In genomic region chr12:39287817-39288216, GRCh38 we compare ENCODE assay signal across 2 cellular contexts.
TF ChIP-seq lines count a peak whose summit lies in the region.

No MANE protein-coding gene starts in this region.

TF ChIP-seq in IMR-90, 13 proteins besides CTCF, POLR2A, EP300 and RAD21:
- TF ChIP-seq CEBPB (IDR thresholded peaks at IDR 0.05; ENCODE audit: low read depth, low read length) (peak; percentile 82), MAZ (IDR thresholded peaks at IDR 0.05; ENCODE audit: borderline replicate concordance, low read depth, low read length) (no peak)

TF ChIP-seq in WTC11, 78 proteins besides CTCF, POLR2A, EP300 and RAD21:
- TF ChIP-seq ZNF281 (CRISPR knock-in tag; IDR thresholded peaks at IDR 0.05) (no peak), FOXP4 (CRISPR knock-in tag; IDR thresholded peaks at IDR 0.05) (no peak), ARID4B (CRISPR knock-in tag; IDR thresholded peaks at IDR 0.05; ENCODE audit: borderline replicate concordance) (no peak), ELF4 (CRISPR knock-in tag; IDR thresholded peaks at IDR 0.05; ENCODE audit: low read depth) (no peak), TP53 (CRISPR knock-in tag; IDR thresholded peaks at IDR 0.05) (no peak), HMGXB4 (CRISPR knock-in tag; IDR thresholded peaks at IDR 0.05) (no peak), ZBTB21 (CRISPR knock-in tag; IDR thresholded peaks at IDR 0.05; ENCODE audit: borderline replicate concordance) (no peak), CREB1 (CRISPR knock-in tag; IDR thresholded peaks at IDR 0.05) (no peak), ZNF671 (CRISPR knock-in tag; IDR thresholded peaks at IDR 0.05) (no peak), IRF1 (CRISPR knock-in tag; IDR thresholded peaks at IDR 0.05) (no peak), SOX15 (CRISPR knock-in tag; IDR thresholded peaks at IDR 0.05) (no peak), SP1 (CRISPR knock-in tag; conservative IDR thresholded peaks at IDR 0.05) (no peak), GTF2I (CRISPR knock-in tag; conservative IDR thresholded peaks at IDR 0.05) (no peak), ZNF219 (CRISPR knock-in tag; IDR thresholded peaks at IDR 0.05; ENCODE audit: borderline replicate concordance) (no peak), NFE2L1 (CRISPR knock-in tag; IDR thresholded peaks at IDR 0.05) (no peak), USF2 (CRISPR knock-in tag; IDR thresholded peaks at IDR 0.05) (no peak), RORB (CRISPR knock-in tag; IDR thresholded peaks at IDR 0.05) (no peak), STAT6 (CRISPR knock-in tag; conservative IDR thresholded peaks at IDR 0.05; ENCODE audit: low read depth) (no peak), ZNF263 (CRISPR knock-in tag; IDR thresholded peaks at IDR 0.05; ENCODE audit: low read depth) (no peak)
TF ChIP-seq in WTC11: peak in this region for 0.
